ENCODE assay signal across 14 cellular contexts in the genomic region with DNA sequence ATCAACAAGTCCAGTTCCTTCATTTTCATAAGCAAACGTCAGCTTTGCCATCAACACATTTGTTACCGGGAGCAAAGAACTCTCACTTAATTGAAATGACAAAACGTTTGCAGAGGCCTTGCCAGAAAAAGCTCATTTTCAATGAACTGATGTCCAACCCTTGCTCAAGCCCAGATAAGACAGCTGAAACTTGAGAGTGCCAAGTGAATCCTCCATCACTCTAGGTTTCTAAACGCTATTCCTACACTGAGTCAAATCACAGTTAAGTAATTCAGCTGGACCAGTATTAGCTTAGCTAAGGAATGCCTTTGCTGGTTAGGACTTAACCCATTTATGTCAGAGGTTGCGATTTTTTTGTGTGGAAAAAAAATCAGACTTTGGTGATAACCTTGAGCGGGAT. TPM values are rescaled to one million over a fixed set of nuclear protein-coding genes. Genes with fewer than 3 reads are reported as not detected.
A peak's percentile ranks its signal among the peaks of the same experiment; 100 is the strongest.
DNase-seq lines count a peak whose midpoint lies in the region; ATAC-seq and TF ChIP-seq lines count a peak whose summit lies in the region.
"Had no signal": no experiment of that assay in that cellular context is flagged by ENCODE, and none has a peak within 500 bp of the region (broad histone marks: within the 10 kb centered on the region; RNA-seq: fewer than 3 reads in every experiment).

No MANE protein-coding gene starts in this region.

- H4K20me1 ChIP-seq in MM.1S (ENCODE audit: insufficient read depth, low read length) = peaks cover 2% of the 10 kb centered on the region; the same call in 1 of the 2 replicates

- H3K79me2 ChIP-seq in MM.1S (ENCODE audit: low read length) = peaks cover 100% of the 10 kb centered on the region

- no peaks in the 10 kb centered on the region for H3K9me3 Mint-ChIP-seq in activated CD4-positive, alpha-beta T cell treated with anti-CD3 and anti-CD28 coated beads, Interleukin-2, amount 10 ng/mL, durations not matched to agents 24 days and 14 days
- H3K9me3 Mint-ChIP-seq in activated T-helper 17 cell treated with anti-CD3 and anti-CD28 coated beads, Interleukin-2, amount 50 U/mL, for 72 hours = no peaks in the 10 kb centered on the region
- H3K9me3 Mint-ChIP-seq: T-helper 1 cell treated with Interleukin-12 subunit alpha and Interleukin-12 subunit beta and Interleukin-4 antibody, amounts not matched to agents 30 μg/mL and 1 μg/mL, for 36 hours had no signal

- H3K4me1 ChIP-seq in left ventricle myocardium inferior (peaks cover 79% of the 10 kb centered on the region), skeletal muscle satellite cell (ENCODE audit: control insufficient read depth, insufficient read depth, low read length) (peaks cover 44% of the 10 kb centered on the region), MM.1S (ENCODE audit: low read length) (peaks cover 35% of the 10 kb centered on the region)

- no peaks in the 10 kb centered on the region for H3K9me3 ChIP-seq in left ventricle myocardium inferior (replicated peaks)
- H3K9me3 ChIP-seq in skeletal muscle satellite cell (replicated peaks; ENCODE audit: low read length) = no peaks in the 10 kb centered on the region
- H3K9me3 ChIP-seq in MM.1S (replicated peaks; ENCODE audit: insufficient read depth, low read length) = no peaks in the 10 kb centered on the region
- H3K9me3 ChIP-seq: ascending aorta, HAP-1, mucosa of descending colon had no signal

- H3K9me2 ChIP-seq in MM.1S (replicated peaks; ENCODE audit: insufficient read depth, low read length) = no peaks in the 10 kb centered on the region

- no peak for ATAC-seq in activated T-helper 17 cell treated with anti-CD3 and anti-CD28 coated beads, Interleukin-2, amount 50 U/mL, for 72 hours (replicated peaks)
- ATAC-seq: mucosa of descending colon had no signal

- no peak overlapping the region for H3K9ac ChIP-seq in skeletal muscle satellite cell (ENCODE audit: low read depth, low read length)
- no peak overlapping the region for H3K9ac ChIP-seq in MM.1S (ENCODE audit: low read length)

- H3K36me3 ChIP-seq in left ventricle myocardium inferior (peaks cover 6% of the 10 kb centered on the region), skeletal muscle satellite cell (ENCODE audit: insufficient read depth, low read length) (peaks cover 14% of the 10 kb centered on the region), MM.1S (replicated peaks; ENCODE audit: insufficient read depth, low read length) (peaks cover 7% of the 10 kb centered on the region)

- H3K27me3 Mint-ChIP-seq in activated CD4-positive, alpha-beta T cell treated with anti-CD3 and anti-CD28 coated beads, Interleukin-2, amount 10 ng/mL, durations not matched to agents 24 days and 14 days = no peaks in the 10 kb centered on the region
- no peaks in the 10 kb centered on the region for H3K27me3 Mint-ChIP-seq in activated T-helper 17 cell treated with anti-CD3 and anti-CD28 coated beads, Interleukin-2, amount 50 U/mL, for 72 hours

- H3K4me3 Mint-ChIP-seq in activated CD4-positive, alpha-beta T cell treated with anti-CD3 and anti-CD28 coated beads, Interleukin-2, amount 10 ng/mL, durations not matched to agents 24 days and 14 days = peak overlapping the region; percentile 26
- peak overlapping the region; percentile 67 for H3K4me3 Mint-ChIP-seq in activated T-helper 17 cell treated with anti-CD3 and anti-CD28 coated beads, Interleukin-2, amount 50 U/mL, for 72 hours

- no peak for DNase-seq in activated CD4-positive, alpha-beta T cell treated with anti-CD3 and anti-CD28 coated beads, Interleukin-2, amount 10 ng/mL, durations not matched to agents 24 days and 14 days
- DNase-seq in activated CD4-positive, alpha-beta T cell treated with anti-CD3 and anti-CD28 coated beads for 1 hour = no peak
- no peak for DNase-seq in left ventricle myocardium inferior
- no peak for DNase-seq in nucleus accumbens (lab: John Stamatoyannopoulos, UW)
- DNase-seq in medulla oblongata (ENCODE audit: extremely low spot score) = no peak
- no peak for DNase-seq in MM.1S
- DNase-seq: DND-41, mucosa of descending colon, NCI-H1694 had no signal

- no peak for TF ChIP-seq CTCF in left ventricle myocardium inferior (IDR thresholded peaks at IDR 0.05; ENCODE audit: borderline replicate concordance)
- TF ChIP-seq CTCF in MM.1S (IDR thresholded peaks at IDR 0.05; ENCODE audit: low read length) = no peak

- H3K4me2 ChIP-seq in skeletal muscle satellite cell (ENCODE audit: low read length) (peak overlapping the region; percentile 48), MM.1S (ENCODE audit: low read depth, low read length) (no peak overlapping the region)

- intact Hi-C loops in activated CD4-positive, alpha-beta T cell treated with anti-CD3 and anti-CD28 coated beads, Interleukin-2, amount 10 ng/mL, durations not matched to agents 24 days and 14 days (cut with micrococcal nuclease) = no loop called here
- intact Hi-C loops in left ventricle myocardium inferior (cut with micrococcal nuclease) = loop anchor here (10.0 kb wide), 1 partner anchor 116 kb away; no protein-coding TSS in a partner anchor

- peaks cover 54% of the 10 kb centered on the region for H3K36me3 Mint-ChIP-seq in activated CD4-positive, alpha-beta T cell treated with anti-CD3 and anti-CD28 coated beads, Interleukin-2, amount 10 ng/mL, durations not matched to agents 24 days and 14 days (ENCODE audit: low read depth)
- peaks cover 98% of the 10 kb centered on the region for H3K36me3 Mint-ChIP-seq in activated T-helper 17 cell treated with anti-CD3 and anti-CD28 coated beads, Interleukin-2, amount 50 U/mL, for 72 hours (ENCODE audit: low read depth)

- H3K27ac Mint-ChIP-seq in activated CD4-positive, alpha-beta T cell treated with anti-CD3 and anti-CD28 coated beads, Interleukin-2, amount 10 ng/mL, durations not matched to agents 24 days and 14 days = no peak overlapping the region
- H3K27ac Mint-ChIP-seq in activated T-helper 17 cell treated with anti-CD3 and anti-CD28 coated beads, Interleukin-2, amount 50 U/mL, for 72 hours = no peak overlapping the region

- H3K4me3 ChIP-seq in left ventricle myocardium inferior = no peak overlapping the region
- no peak overlapping the region for H3K4me3 ChIP-seq in skeletal muscle satellite cell (ENCODE audit: low read length)
- H3K4me3 ChIP-seq in MM.1S (ENCODE audit: low read length) = no peak overlapping the region
- H3K4me3 ChIP-seq: HAP-1, mucosa of descending colon had no signal

- H3K27me3 ChIP-seq in left ventricle myocardium inferior (ENCODE audit: low read depth) = no peaks in the 10 kb centered on the region
- H3K27me3 ChIP-seq in skeletal muscle satellite cell (ENCODE audit: control insufficient read depth, insufficient read depth, low read length) = no peaks in the 10 kb centered on the region
- H3K27me3 ChIP-seq in MM.1S (replicated peaks; ENCODE audit: insufficient read depth, low read length) = no peaks in the 10 kb centered on the region
- H3K27me3 ChIP-seq: ascending aorta had no signal

- no peak overlapping the region for H2AFZ ChIP-seq in MM.1S (ENCODE audit: low read length)

- H3F3A ChIP-seq in MM.1S (ENCODE audit: insufficient read depth, low read length) = peaks cover 29% of the 10 kb centered on the region

- H3K4me1 Mint-ChIP-seq in activated CD4-positive, alpha-beta T cell treated with anti-CD3 and anti-CD28 coated beads, Interleukin-2, amount 10 ng/mL, durations not matched to agents 24 days and 14 days = peaks cover 75% of the 10 kb centered on the region
- peaks cover 43% of the 10 kb centered on the region for H3K4me1 Mint-ChIP-seq in activated T-helper 17 cell treated with anti-CD3 and anti-CD28 coated beads, Interleukin-2, amount 50 U/mL, for 72 hours

- peak overlapping the region; percentile 45 for H3K27ac ChIP-seq in left ventricle myocardium inferior (replicated peaks)
- no peak overlapping the region for H3K27ac ChIP-seq in MM.1S (ENCODE audit: low read length)

RNA-seq across cellular contexts. Expression of a gene that starts 11.5 kb away (rescaled TPM):
- total RNA-seq in activated CD4-positive, alpha-beta T cell treated with anti-CD3 and anti-CD28 coated beads, Interleukin-2, amount 10 ng/mL, durations not matched to agents 24 days and 14 days = 61.7 and 62.6 TPM in 2 replicates
- total RNA-seq in activated T-helper 17 cell treated with anti-CD3 and anti-CD28 coated beads, Interleukin-2, amount 50 U/mL, for 72 hours = 100 to 1,000 TPM in 1 of 2 donors, 10 to 100 TPM in 1; 47.4 to 114 TPM
- 15.1 TPM for total RNA-seq in left ventricle myocardium inferior
- 21.8 and 24.5 TPM in 2 replicates for total RNA-seq in skeletal muscle satellite cell (2012; rRNA removed)

RNA-seq across cellular contexts. Expression of a gene that starts 36.9 kb away (rescaled TPM):
- total RNA-seq in activated CD4-positive, alpha-beta T cell treated with anti-CD3 and anti-CD28 coated beads, Interleukin-2, amount 10 ng/mL, durations not matched to agents 24 days and 14 days = 36.5 and 39.3 TPM in 2 replicates
- 10 to 100 TPM; 22.6 to 32.2 TPM for total RNA-seq in activated T-helper 17 cell treated with anti-CD3 and anti-CD28 coated beads, Interleukin-2, amount 50 U/mL, for 72 hours
- total RNA-seq in left ventricle myocardium inferior = 50.6 TPM
- 62.3 and 73.8 TPM in 2 replicates for total RNA-seq in skeletal muscle satellite cell (2012; rRNA removed)

RNA-seq across cellular contexts. Expression of a gene that starts 54.7 kb away (rescaled TPM):
- 195 and 210 TPM in 2 replicates for total RNA-seq in activated CD4-positive, alpha-beta T cell treated with anti-CD3 and anti-CD28 coated beads, Interleukin-2, amount 10 ng/mL, durations not matched to agents 24 days and 14 days
- 100 to 1,000 TPM; 127 to 174 TPM for total RNA-seq in activated T-helper 17 cell treated with anti-CD3 and anti-CD28 coated beads, Interleukin-2, amount 50 U/mL, for 72 hours
- total RNA-seq in left ventricle myocardium inferior = 26.8 TPM
- total RNA-seq in skeletal muscle satellite cell (2012; rRNA removed) = 16.0 and 25.8 TPM in 2 replicates
